Comparison of ENCODE assay signal across 1 cellular context in the genomic region with DNA sequence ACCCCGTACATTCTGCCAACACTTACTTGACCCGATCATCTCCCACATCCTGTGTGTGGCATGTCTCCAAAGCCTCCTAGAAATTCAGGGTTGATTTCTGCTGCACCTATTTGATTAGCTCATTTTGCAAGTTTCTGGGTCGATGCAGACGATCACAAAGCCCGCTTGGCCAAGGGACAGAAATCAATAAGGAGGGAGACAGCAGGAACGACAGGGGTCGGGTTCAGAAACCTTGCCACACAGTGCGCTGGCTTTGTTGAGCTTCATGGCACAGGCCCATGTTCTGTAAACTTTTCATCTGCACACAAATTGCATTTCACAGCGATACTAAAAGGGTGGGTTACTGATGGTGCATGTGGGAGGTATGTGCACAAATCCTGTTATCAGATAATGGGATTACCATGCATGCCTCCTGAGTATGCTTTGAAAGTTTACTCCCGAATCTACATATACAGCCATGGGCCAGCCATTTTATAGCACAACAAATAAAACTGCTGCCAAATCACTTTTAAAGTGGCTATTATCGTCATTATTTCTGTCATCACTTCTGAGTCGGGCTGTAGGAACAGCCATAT.
TF ChIP-seq lines count a peak whose summit lies in the region.

No MANE protein-coding gene starts in this region.

TF ChIP-seq in HEK293, 187 proteins besides CTCF, POLR2A, EP300 and RAD21 (continued from another document):
- TF ChIP-seq, protein P1, sequence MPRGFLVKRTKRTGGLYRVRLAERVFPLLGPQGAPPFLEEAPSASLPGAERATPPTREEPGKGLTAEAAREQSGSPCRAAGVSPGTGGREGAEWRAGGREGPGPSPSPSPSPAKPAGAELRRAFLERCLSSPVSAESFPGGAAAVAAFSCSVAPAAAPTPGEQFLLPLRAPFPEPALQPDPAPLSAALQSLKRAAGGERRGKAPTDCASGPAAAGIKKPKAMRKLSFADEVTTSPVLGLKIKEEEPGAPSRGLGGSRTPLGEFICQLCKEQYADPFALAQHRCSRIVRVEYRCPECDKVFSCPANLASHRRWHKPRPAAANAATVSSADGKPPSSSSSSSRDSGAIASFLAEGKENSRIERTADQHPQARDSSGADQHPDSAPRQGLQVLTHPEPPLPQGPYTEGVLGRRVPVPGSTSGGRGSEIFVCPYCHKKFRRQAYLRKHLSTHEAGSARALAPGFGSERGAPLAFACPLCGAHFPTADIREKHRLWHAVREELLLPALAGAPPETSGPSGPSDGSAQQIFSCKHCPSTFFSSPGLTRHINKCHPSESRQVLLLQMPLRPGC (tag by site-specific recombination; IDR thresholded peaks at IDR 0.05): peak; percentile 96
- peak; percentile 68 for TF ChIP-seq ZNF664 (tag by site-specific recombination; IDR thresholded peaks at IDR 0.05)
- TF ChIP-seq ZSCAN23 (tag by site-specific recombination; IDR thresholded peaks at IDR 0.05): peak; percentile 71
- peak; percentile 59; the same call in 1 of the 2 replicates for TF ChIP-seq ZNF324 (tag by site-specific recombination; IDR thresholded peaks at IDR 0.05)
- TF ChIP-seq ZNF629 (tag by site-specific recombination; IDR thresholded peaks at IDR 0.05): peak; percentile 87
- TF ChIP-seq ZNF280D (tag by site-specific recombination; IDR thresholded peaks at IDR 0.05): 0 out of 2 replicates have a peak, but pooled peaks have one; percentile 27
- TF ChIP-seq, protein P2, sequence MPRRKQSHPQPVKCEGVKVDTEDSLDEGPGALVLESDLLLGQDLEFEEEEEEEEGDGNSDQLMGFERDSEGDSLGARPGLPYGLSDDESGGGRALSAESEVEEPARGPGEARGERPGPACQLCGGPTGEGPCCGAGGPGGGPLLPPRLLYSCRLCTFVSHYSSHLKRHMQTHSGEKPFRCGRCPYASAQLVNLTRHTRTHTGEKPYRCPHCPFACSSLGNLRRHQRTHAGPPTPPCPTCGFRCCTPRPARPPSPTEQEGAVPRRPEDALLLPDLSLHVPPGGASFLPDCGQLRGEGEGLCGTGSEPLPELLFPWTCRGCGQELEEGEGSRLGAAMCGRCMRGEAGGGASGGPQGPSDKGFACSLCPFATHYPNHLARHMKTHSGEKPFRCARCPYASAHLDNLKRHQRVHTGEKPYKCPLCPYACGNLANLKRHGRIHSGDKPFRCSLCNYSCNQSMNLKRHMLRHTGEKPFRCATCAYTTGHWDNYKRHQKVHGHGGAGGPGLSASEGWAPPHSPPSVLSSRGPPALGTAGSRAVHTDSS (tag by site-specific recombination; IDR thresholded peaks at IDR 0.05): 0 out of 2 replicates have a peak, but pooled peaks have one; percentile 14
- TF ChIP-seq ZNF624 (tag by site-specific recombination; IDR thresholded peaks at IDR 0.05): no peak
- TF ChIP-seq ZNF146 (tag by site-specific recombination; IDR thresholded peaks at IDR 0.05): peak; percentile 72; the same call in 1 of the 2 replicates
- peak; percentile 84 for TF ChIP-seq GFI1B (tag by site-specific recombination; IDR thresholded peaks at IDR 0.05)
- TF ChIP-seq ZNF423 (tag by site-specific recombination; IDR thresholded peaks at IDR 0.05): no peak
- no peak for TF ChIP-seq ZNF274 (IDR thresholded peaks at IDR 0.05; ENCODE audit: low read length)
- no peak for TF ChIP-seq ZNF274 (tag by site-specific recombination; IDR thresholded peaks at IDR 0.05; ENCODE audit: borderline replicate concordance)
- TF ChIP-seq, protein P3, sequence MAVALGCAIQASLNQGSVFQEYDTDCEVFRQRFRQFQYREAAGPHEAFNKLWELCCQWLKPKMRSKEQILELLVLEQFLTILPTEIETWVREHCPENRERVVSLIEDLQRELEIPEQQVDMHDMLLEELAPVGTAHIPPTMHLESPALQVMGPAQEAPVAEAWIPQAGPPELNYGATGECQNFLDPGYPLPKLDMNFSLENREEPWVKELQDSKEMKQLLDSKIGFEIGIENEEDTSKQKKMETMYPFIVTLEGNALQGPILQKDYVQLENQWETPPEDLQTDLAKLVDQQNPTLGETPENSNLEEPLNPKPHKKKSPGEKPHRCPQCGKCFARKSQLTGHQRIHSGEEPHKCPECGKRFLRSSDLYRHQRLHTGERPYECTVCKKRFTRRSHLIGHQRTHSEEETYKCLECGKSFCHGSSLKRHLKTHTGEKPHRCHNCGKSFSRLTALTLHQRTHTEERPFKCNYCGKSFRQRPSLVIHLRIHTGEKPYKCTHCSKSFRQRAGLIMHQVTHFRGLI (tag by site-specific recombination; IDR thresholded peaks at IDR 0.05): peak; percentile 38; the same call in 1 of the 2 replicates
